12 cellular contexts compared by ENCODE assay signal in genomic region chr6:35035481-35036030, GRCh38.
DNase-seq lines count a peak whose midpoint lies in the region; ATAC-seq and TF ChIP-seq lines count a peak whose summit lies in the region.
"Had no signal": no experiment of that assay in that cellular context is flagged by ENCODE, and none has a peak within 500 bp of the region (broad histone marks: within the 10 kb centered on the region; RNA-seq: fewer than 3 reads in every experiment).

No MANE protein-coding gene starts in this region.

- H3K4me3 Mint-ChIP-seq in mesothelial cell of epicardium: no peak overlapping the region
- H3K4me3 Mint-ChIP-seq in type B pancreatic cell: no peak overlapping the region
- H3K4me3 Mint-ChIP-seq: CD4-positive, alpha-beta T cell; stimulated activated memory B cell treated with anti-CD40 and anti-IgM and Interleukin-4, amounts not matched to agents 10 μg/mL and 1 μg/mL and 100 μg/mL, for 72 hours had no signal

- peaks cover 23% of the 10 kb centered on the region for H3K4me1 Mint-ChIP-seq in mesothelial cell of epicardium
- peaks cover 12% of the 10 kb centered on the region for H3K4me1 Mint-ChIP-seq in type B pancreatic cell (ENCODE audit: unreplicated experiment)
- H3K4me1 Mint-ChIP-seq: stimulated activated memory B cell treated with anti-CD40 and anti-IgM and Interleukin-4, amounts not matched to agents 10 μg/mL and 1 μg/mL and 100 μg/mL, for 72 hours had no signal

- peak overlapping the region; percentile 78 for H3K27ac ChIP-seq in epithelial cell of prostate
- H3K27ac ChIP-seq: brain microvascular endothelial cell had no signal

- H3K27me3 Mint-ChIP-seq in mesothelial cell of epicardium (ENCODE audit: low read depth): no peaks in the 10 kb centered on the region
- no peaks in the 10 kb centered on the region for H3K27me3 Mint-ChIP-seq in type B pancreatic cell
- H3K27me3 Mint-ChIP-seq: CD4-positive, alpha-beta T cell; stimulated activated memory B cell treated with anti-CD40 and anti-IgM and Interleukin-4, amounts not matched to agents 10 μg/mL and 1 μg/mL and 100 μg/mL, for 72 hours had no signal

- H3K27ac Mint-ChIP-seq in mesothelial cell of epicardium: peak overlapping the region; percentile 44
- peak overlapping the region; percentile 40 for H3K27ac Mint-ChIP-seq in type B pancreatic cell
- H3K27ac Mint-ChIP-seq: CD4-positive, alpha-beta T cell; stimulated activated memory B cell treated with anti-CD40 and anti-IgM and Interleukin-4, amounts not matched to agents 10 μg/mL and 1 μg/mL and 100 μg/mL, for 72 hours had no signal

- no peak for ATAC-seq in GM21423 (IDR thresholded peaks at IDR 0.05; ENCODE audit: unreplicated experiment)
- ATAC-seq: stimulated activated memory B cell treated with anti-CD40 and anti-IgM and Interleukin-4, amounts not matched to agents 10 μg/mL and 1 μg/mL and 100 μg/mL, for 72 hours had no signal

- TF ChIP-seq CTCF in mesothelial cell of epicardium (IDR thresholded peaks at IDR 0.05; ENCODE audit: unreplicated experiment) (no peak), type B pancreatic cell (conservative IDR thresholded peaks at IDR 0.05) (no peak)

- H3K9me3 Mint-ChIP-seq in mesothelial cell of epicardium (no peaks in the 10 kb centered on the region), type B pancreatic cell (no peaks in the 10 kb centered on the region)
- H3K9me3 Mint-ChIP-seq: CD4-positive, alpha-beta T cell; stimulated activated memory B cell treated with anti-CD40 and anti-IgM and Interleukin-4, amounts not matched to agents 10 μg/mL and 1 μg/mL and 100 μg/mL, for 72 hours had no signal

- peaks cover 13% of the 10 kb centered on the region for H3K36me3 Mint-ChIP-seq in mesothelial cell of epicardium
- peaks cover 10% of the 10 kb centered on the region for H3K36me3 Mint-ChIP-seq in type B pancreatic cell

- peak; percentile 98 for DNase-seq in NCI-H69 (lab: John Stamatoyannopoulos, UW)
- DNase-seq in epithelial cell of prostate (ENCODE audit: low read depth, low spot score): no peak
- DNase-seq in mesothelial cell of epicardium (ENCODE audit: low spot score in 2 of 2, unreplicated experiment in 2 of 2): no peak
- no peak for DNase-seq in type B pancreatic cell (ENCODE audit: extremely low spot score, unreplicated experiment)
- no peak for DNase-seq in T-helper 1 cell
- no peak for DNase-seq in NCI-H2107 (lab: John Stamatoyannopoulos, UW)
- DNase-seq: brain microvascular endothelial cell; CD4-positive, alpha-beta T cell; retina; stimulated activated CD4-positive, alpha-beta T cell treated with anti-CD3 and anti-CD28 coated beads, Interleukin-4, amount 100 ng/mL, for 24 hours had no signal
